In genomic region chr4:60502733-60503132, GRCh38 we compare ENCODE assay signal across 22 cellular contexts.
"Had no signal": no experiment of that assay in that cellular context is flagged by ENCODE, and none has a peak within 500 bp of the region (broad histone marks: within the 10 kb centered on the region; RNA-seq: fewer than 3 reads in every experiment).

No MANE protein-coding gene starts in this region.

- H3K4me2 ChIP-seq: SK-N-SH had no signal

- H3K4me3 ChIP-seq: MG63 had no signal

- H3K9ac ChIP-seq: SK-N-SH had no signal

- H3K9me3 ChIP-seq: MG63, SK-N-SH had no signal

- ATAC-seq: Panc1 had no signal

- H3K27me3 ChIP-seq: MG63 had no signal

- H3K36me3 ChIP-seq: MG63 had no signal

- DNase-seq: Karpas-422, KG1, MG63, NCI-H1092, NCI-H1105 treated with DMSO at 0.1 percent for 48 hours, NCI-H1417 treated with DMSO at 0.1 percent for 48 hours, NCI-H146, NCI-H1694 treated with DMSO at 0.1 percent for 48 hours, NCI-H1930, NCI-H2081, NCI-H2171, NCI-H226, NCI-H446, NCI-H510A, NCI-H524 treated with DMSO at 0.1 percent for 48 hours, NCI-H69, NCI-H774, SHP77, SK-N-SH, SW 1271 had no signal

- H3K27ac ChIP-seq: RWPE1 had no signal
